13 cellular contexts compared by ENCODE assay signal in the genomic region with DNA sequence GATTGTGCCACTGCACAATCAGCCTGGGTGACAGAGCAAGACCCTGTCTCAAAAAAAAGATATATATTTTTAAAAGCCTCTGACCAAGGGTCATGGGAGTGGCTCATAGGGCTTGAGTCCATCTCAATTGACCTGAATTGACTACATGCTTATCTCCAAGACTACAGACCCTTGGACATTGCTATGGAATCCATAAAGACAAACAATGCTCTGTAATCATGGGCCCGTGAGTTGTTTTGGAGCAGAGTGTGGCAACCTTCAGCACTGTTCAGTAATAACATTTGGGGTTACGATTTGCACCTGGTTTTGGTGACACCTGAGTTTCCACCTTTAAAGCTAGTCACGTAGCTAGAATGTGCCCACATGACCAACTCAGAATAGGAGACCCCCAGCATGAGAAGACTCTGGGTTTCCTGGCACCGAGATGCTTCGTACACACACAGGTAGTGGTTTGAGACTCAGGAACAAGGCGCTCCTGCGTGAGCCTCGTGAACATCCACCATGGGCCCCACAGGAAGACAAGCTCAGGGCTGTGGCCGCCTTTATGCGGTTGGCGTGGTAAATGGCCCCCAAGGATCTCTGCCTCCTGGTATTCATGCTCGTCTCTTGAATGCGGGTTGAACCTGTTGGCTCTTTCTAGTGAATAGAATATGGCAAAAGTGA. TPM values are rescaled to one million over a fixed set of nuclear protein-coding genes. Genes with fewer than 3 reads are reported as not detected.
DNase-seq lines count a peak whose midpoint lies in the region; ATAC-seq and TF ChIP-seq lines count a peak whose summit lies in the region.
"Had no signal": no experiment of that assay in that cellular context is flagged by ENCODE, and none has a peak within 500 bp of the region (broad histone marks: within the 10 kb centered on the region; RNA-seq: fewer than 3 reads in every experiment).

No MANE protein-coding gene starts in this region.

- no peak overlapping the region for H3K4me3 ChIP-seq in DND-41 (ENCODE audit: low read depth in 1 of 2, low read length in 2 of 2)
- H3K4me3 ChIP-seq in neuronal stem cell (ENCODE audit: low read length in 2 of 2), result no peak overlapping the region
- H3K4me3 ChIP-seq: stomach had no signal

- peak overlapping the region; percentile 29 for H4K8ac ChIP-seq in neuronal stem cell (ENCODE audit: low read depth, low read length)

- H2AFZ ChIP-seq in DND-41 (ENCODE audit: low read depth, low read length) (no peak overlapping the region), neuronal stem cell (ENCODE audit: low read length) (no peak overlapping the region)

- peaks cover 23% of the 10 kb centered on the region for H3K4me1 ChIP-seq in DND-41 (ENCODE audit: insufficient read depth, low read length)
- H3K4me1 ChIP-seq in neuronal stem cell (ENCODE audit: control insufficient read depth in 2 of 2, insufficient read depth in 1 of 2, low read depth in 1 of 2, low read length in 2 of 2), result peaks cover 3 to 8% of the 10 kb centered on the region in 2 donors

- H2BK12ac ChIP-seq in neuronal stem cell (ENCODE audit: low read length), result no peak overlapping the region

- no peak overlapping the region for H3K4ac ChIP-seq in neuronal stem cell (ENCODE audit: low read length)

- H4K20me1 ChIP-seq in DND-41 (ENCODE audit: insufficient read depth, low read length), result no peaks in the 10 kb centered on the region

- no peak overlapping the region for H2AK5ac ChIP-seq in neuronal stem cell (ENCODE audit: low read depth, low read length)

- no peak overlapping the region for H3K18ac ChIP-seq in neuronal stem cell (ENCODE audit: low read length)

- H3K4me2 ChIP-seq in DND-41 (ENCODE audit: insufficient read depth, low read length) (no peak overlapping the region), neuronal stem cell (ENCODE audit: insufficient read depth, low read length, poor library complexity, severe bottlenecking) (no peak overlapping the region)

- TF ChIP-seq CTCF in DND-41 (IDR thresholded peaks at IDR 0.05; ENCODE audit: borderline replicate concordance, extremely low read depth, low read length, poor library complexity, severe bottlenecking), result no peak

- WGBS in neuronal stem cell (ENCODE audit: extremely low coverage in 2 of 2, insufficient read length in 2 of 2, insufficient replicate concordance in 1 of 2), 2 donors, result no CpG with 5 or more reads among the region's 13 CpGs

- no peaks in the 10 kb centered on the region for H3K79me2 ChIP-seq in DND-41 (ENCODE audit: insufficient read depth, low read length)

- H3K27ac ChIP-seq in DND-41 (ENCODE audit: low read length) (no peak overlapping the region), neuronal stem cell (replicated peaks; ENCODE audit: low read length) (no peak overlapping the region)
- H3K27ac ChIP-seq: stomach had no signal

- no peak overlapping the region for H2BK5ac ChIP-seq in neuronal stem cell (ENCODE audit: low read length)

- no peak overlapping the region for H4K91ac ChIP-seq in neuronal stem cell (ENCODE audit: low read depth, low read length, poor library complexity)

- no peaks in the 10 kb centered on the region for H3K27me3 ChIP-seq in DND-41 (ENCODE audit: insufficient read depth, low read length, poor library complexity)
- no peaks in the 10 kb centered on the region for H3K27me3 ChIP-seq in neuronal stem cell (ENCODE audit: control insufficient read depth in 3 of 3, insufficient read depth in 3 of 3, low read depth in 1 of 3, low read length in 3 of 3)

- ATAC-seq in DND-41 (ENCODE audit: insufficient read depth, low read depth), result peak; percentile 36; the same call in 1 of the 3 replicates
- ATAC-seq: left ventricle myocardium superior had no signal

- no peaks in the 10 kb centered on the region for H3K9me3 ChIP-seq in DND-41 (ENCODE audit: insufficient read depth, low read length, severe bottlenecking)
- H3K9me3 ChIP-seq in neuronal stem cell (replicated peaks in 1 of 2; ENCODE audit: control insufficient read depth in 2 of 2, insufficient read depth in 1 of 2, low read depth in 1 of 2, low read length in 2 of 2), result peaks cover 0 to 2% of the 10 kb centered on the region in 2 donors
- H3K9me3 ChIP-seq: stomach had no signal

- DNase-seq in DND-41 (peak; percentile 55), T follicular helper cell (ENCODE audit: low read depth) (peak; percentile 21), neuronal stem cell (ENCODE audit: low spot score) (no peak), C1 segment of cervical spinal cord (lab: John Stamatoyannopoulos, UW) (no peak), nucleus accumbens (lab: John Stamatoyannopoulos, UW) (no peak), cerebellar nuclear complex (lab: John Stamatoyannopoulos, UW) (no peak), germinal center (ENCODE audit: low spot score) (no peak)
- DNase-seq in activated effector memory CD4-positive, alpha-beta T cell treated with Interleukin-2 at 50 U/mL for 16 hours, result peak; percentile 41
- DNase-seq: COR-L47, left ventricle myocardium superior, NCI-H1105 treated with DMSO at 0.1 percent for 48 hours, NCI-H226, stomach had no signal

- H3K36me3 ChIP-seq in DND-41 (ENCODE audit: insufficient read depth, low read length), result no peaks in the 10 kb centered on the region
- H3K36me3 ChIP-seq in neuronal stem cell (replicated peaks in 1 of 2; ENCODE audit: control insufficient read depth in 2 of 2, insufficient read depth in 2 of 2, low read length in 2 of 2), result peaks cover 0 to 5% of the 10 kb centered on the region in 2 donors

- no peak overlapping the region for H2BK15ac ChIP-seq in neuronal stem cell (ENCODE audit: low read length)

- H2BK120ac ChIP-seq in neuronal stem cell (ENCODE audit: low read depth, low read length), result no peak overlapping the region

- H3K9ac ChIP-seq in DND-41 (ENCODE audit: low read depth, low read length), result no peak overlapping the region
- H3K9ac ChIP-seq in neuronal stem cell (ENCODE audit: low read depth, low read length, poor library complexity), result no peak overlapping the region

- no peaks in the 10 kb centered on the region for H3K79me1 ChIP-seq in neuronal stem cell (ENCODE audit: low read depth, low read length)

- no peak overlapping the region for H3K23ac ChIP-seq in neuronal stem cell (ENCODE audit: low read depth, low read length, poor library complexity)

- no peak overlapping the region for H3K14ac ChIP-seq in neuronal stem cell (ENCODE audit: low read length)

RNA-seq across cellular contexts. Expression of a gene that starts 26.5 kb away (rescaled TPM):
- polyA plus RNA-seq in neuronal stem cell (2013, experiment 1 of 2), result 16.8 TPM
- 18.1 TPM for polyA plus RNA-seq in neuronal stem cell (2013, experiment 2 of 2)

Comparison
In these comparisons a context has a peak if more than half of its experiments do, and no peak if none do; other contexts are left out.
1. DNase-seq: peak in DND-41 (single experiment), T follicular helper cell (single experiment) and activated effector memory CD4-positive, alpha-beta T cell treated with Interleukin-2 at 50 U/mL for 16 hours (single experiment); none in neuronal stem cell (single experiment), C1 segment of cervical spinal cord (0 of 14), nucleus accumbens (0 of 56), cerebellar nuclear complex (0 of 2) and germinal center (single experiment).